ENCODE assay signal across 13 cellular contexts in the genomic region with DNA sequence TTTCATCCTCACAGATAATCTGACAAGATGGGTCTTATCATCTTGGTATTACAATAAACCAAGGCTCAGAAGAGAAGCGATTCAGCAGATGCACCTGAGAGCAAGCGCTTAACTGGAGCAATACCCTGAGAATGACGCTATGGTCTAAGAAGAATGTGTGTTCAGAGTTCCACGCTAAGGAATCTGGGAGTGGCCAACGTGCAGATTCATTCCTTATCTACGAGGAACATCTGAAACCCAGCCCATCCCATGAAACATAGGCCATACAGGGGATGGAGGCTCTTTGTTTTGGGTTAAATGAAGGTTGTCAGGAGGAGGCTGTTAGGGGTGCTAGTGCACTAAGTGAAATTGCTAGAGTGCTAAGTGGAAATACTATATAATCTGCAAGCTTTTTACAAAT. TPM values are rescaled to one million over a fixed set of nuclear protein-coding genes. Genes with fewer than 3 reads are reported as not detected.
DNase-seq lines count a peak whose midpoint lies in the region; ATAC-seq, FAIRE-seq and TF ChIP-seq lines count a peak whose summit lies in the region.
"Had no signal": no experiment of that assay in that cellular context is flagged by ENCODE, and none has a peak within 500 bp of the region (broad histone marks: within the 10 kb centered on the region; RNA-seq: fewer than 3 reads in every experiment).

No MANE protein-coding gene starts in this region.

- H3K4me2 ChIP-seq in endothelial cell of umbilical vein (ENCODE audit: insufficient read depth, low read length) = no peak overlapping the region

- CTCF ChIA-PET in MCF 10A (lab: Yijun Ruan, JAX) (interaction anchor here (1.7 kb wide), 1 partner anchor 20 kb away, joined by 17 read pairs; no protein-coding TSS in a partner anchor), endothelial cell of umbilical vein (lab: Charles Lee) (no interaction called here)

- DNase-seq in MCF 10A (ENCODE audit: unreplicated experiment) = peak; percentile 31
- no peak for DNase-seq in breast epithelium (ENCODE audit: low spot score in 2 of 2)
- peak; percentile 11 for DNase-seq in OCI-M1 (lab: John Stamatoyannopoulos, UW)
- no peak for DNase-seq in endothelial cell of umbilical vein (ENCODE audit: low read depth, low spot score)
- peak; percentile 19 for DNase-seq in urothelium cell line (ENCODE audit: low spot score)
- DNase-seq in UCSD-AML1 (lab: John Stamatoyannopoulos, UW; ENCODE audit: unreplicated experiment) = no peak
- no peak for DNase-seq in stimulated activated CD8-positive, alpha-beta memory T cell treated with anti-CD3 and anti-CD28 coated beads, Interleukin-4, amount 100 ng/mL, for 48 hours
- DNase-seq: esophagus squamous epithelium, NCI-H2081, tibial artery had no signal

- H3K27ac ChIP-seq in breast epithelium = no peak overlapping the region
- H3K27ac ChIP-seq in endothelial cell of umbilical vein (ENCODE audit: insufficient read depth, low read depth, low read length) = no peak overlapping the region
- H3K27ac ChIP-seq: esophagus squamous epithelium, tibial artery had no signal

- no TSS peak for BruUV-seq in MCF 10A (replicated peaks; lab: Mats Ljungman, UMichigan)
- no TSS peak for BruUV-seq in endothelial cell of umbilical vein (replicated peaks; lab: Mats Ljungman, UMichigan)

- intact Hi-C loops in MCF 10A (cut with micrococcal nuclease) = loop anchor here (2.0 kb wide), 1 partner anchor 28 kb away; the partner anchor contains the start of gene KDM8
- intact Hi-C loops in breast epithelium (cut with DNase I; ENCODE audit: low total_unique reads) = loop anchor here (10.0 kb wide), 1 partner anchor 200 kb away; no protein-coding TSS in a partner anchor
- intact Hi-C loops in endothelial cell of umbilical vein (cut with micrococcal nuclease) = no loop called here

- no peak for FAIRE-seq in endothelial cell of umbilical vein (lab: Jason Lieb, UNC)
- no peak for FAIRE-seq in urothelium cell line (lab: Jason Lieb, UNC)

- H3K9me3 ChIP-seq in breast epithelium = no peaks in the 10 kb centered on the region
- H3K9me3 ChIP-seq in endothelial cell of umbilical vein (replicated peaks; ENCODE audit: control insufficient read depth, insufficient read depth, low read length) = no peaks in the 10 kb centered on the region
- H3K9me3 ChIP-seq: tibial artery had no signal

- dilution Hi-C loops in endothelial cell of umbilical vein (cut with MboI; ENCODE audit: extremely low pct_ligation_motif_present, low sequenced_read_pairs) = no loop called here

- no peak overlapping the region for H2AFZ ChIP-seq in endothelial cell of umbilical vein (ENCODE audit: low read depth, low read length)

- no peak overlapping the region for H3K4me3 Mint-ChIP-seq in MCF 10A (ENCODE audit: unreplicated experiment)
- H3K4me3 Mint-ChIP-seq: activated T-cell treated with anti-CD3 and anti-CD28 coated beads, Interleukin-2, amount 50 U/mL, for 24 hours; nephron had no signal

- no peaks in the 10 kb centered on the region for H3K9me1 ChIP-seq in endothelial cell of umbilical vein (replicated peaks; ENCODE audit: control insufficient read depth, extremely low read depth, insufficient read depth, low read length)

- POLR2A ChIA-PET in MCF 10A (lab: Yijun Ruan, JAX) = no interaction called here
- POLR2A ChIA-PET in endothelial cell of umbilical vein (lab: Charles Lee) = no interaction called here

- H3K27me3 ChIP-seq in breast epithelium (no peaks in the 10 kb centered on the region), endothelial cell of umbilical vein (ENCODE audit: control insufficient read depth in 2 of 2, insufficient read depth in 2 of 2, low read length in 2 of 2) (no peaks in the 10 kb centered on the region)
- H3K27me3 ChIP-seq: esophagus squamous epithelium had no signal

- peaks cover 6% of the 10 kb centered on the region for H3K36me3 Mint-ChIP-seq in MCF 10A (ENCODE audit: insufficient read depth, unreplicated experiment)

- TF ChIP-seq CTCF in MCF 10A (IDR thresholded peaks at IDR 0.05; ENCODE audit: unreplicated experiment) = no peak
- no peak for TF ChIP-seq CTCF in breast epithelium (IDR thresholded peaks at IDR 0.05)
- no peak for TF ChIP-seq CTCF in endothelial cell of umbilical vein (IDR thresholded peaks at IDR 0.05; ENCODE audit: extremely low read depth in 1 of 2, insufficient read depth in 1 of 2, low read depth in 1 of 2, low read length in 2 of 2)

- H3K4me1 ChIP-seq in breast epithelium (no peaks in the 10 kb centered on the region), endothelial cell of umbilical vein (ENCODE audit: control insufficient read depth, extremely low read depth, insufficient read depth, low read length) (peaks cover 18% of the 10 kb centered on the region)

- H3K36me3 ChIP-seq in breast epithelium (no peaks in the 10 kb centered on the region), endothelial cell of umbilical vein (ENCODE audit: control insufficient read depth in 2 of 2, extremely low read depth in 1 of 2, insufficient read depth in 2 of 2, low read length in 2 of 2) (no peaks in the 10 kb centered on the region)
- H3K36me3 ChIP-seq: esophagus squamous epithelium, tibial artery had no signal

- no peaks in the 10 kb centered on the region for H4K20me1 ChIP-seq in endothelial cell of umbilical vein (replicated peaks; ENCODE audit: control insufficient read depth, extremely low read depth, insufficient read depth, low read length)

- no peaks in the 10 kb centered on the region for H3K9me3 Mint-ChIP-seq in MCF 10A (ENCODE audit: unreplicated experiment)
- H3K9me3 Mint-ChIP-seq: nephron had no signal

- H3K79me2 ChIP-seq in endothelial cell of umbilical vein (ENCODE audit: control insufficient read depth, insufficient read depth, low read length) = no peaks in the 10 kb centered on the region

- no peak for ATAC-seq in GM19463 (IDR thresholded peaks at IDR 0.05; ENCODE audit: unreplicated experiment)

- no peak overlapping the region for H3K9ac ChIP-seq in endothelial cell of umbilical vein (replicated peaks; ENCODE audit: extremely low read depth, insufficient read depth, low read length)

- no peak for TF ChIP-seq POLR2A in breast epithelium (IDR thresholded peaks at IDR 0.05)
- TF ChIP-seq POLR2A in endothelial cell of umbilical vein (IDR thresholded peaks at IDR 0.05; ENCODE audit: low read depth, low read length) = no peak

- no peak overlapping the region for H3K4me3 ChIP-seq in breast epithelium
- H3K4me3 ChIP-seq in endothelial cell of umbilical vein (replicated peaks in 1 of 3; ENCODE audit: insufficient read depth in 1 of 3, low read depth in 1 of 3, low read length in 3 of 3) = no peak overlapping the region
- H3K4me3 ChIP-seq: esophagus squamous epithelium, tibial artery had no signal

- peaks cover 4% of the 10 kb centered on the region for H3K4me1 Mint-ChIP-seq in MCF 10A (ENCODE audit: insufficient read depth, unreplicated experiment)

- H3K27me3 Mint-ChIP-seq in MCF 10A (ENCODE audit: insufficient read depth, unreplicated experiment) = no peaks in the 10 kb centered on the region
- H3K27me3 Mint-ChIP-seq: activated T-cell treated with anti-CD3 and anti-CD28 coated beads, Interleukin-2, amount 50 U/mL, for 24 hours had no signal

- no peak overlapping the region for H3K27ac Mint-ChIP-seq in MCF 10A (ENCODE audit: low read depth, unreplicated experiment)
- H3K27ac Mint-ChIP-seq: nephron had no signal

TF ChIP-seq in endothelial cell of umbilical vein, 7 proteins besides CTCF, POLR2A, EP300 and RAD21:
- no peak for TF ChIP-seq MAX (IDR thresholded peaks at IDR 0.05; ENCODE audit: insufficient read depth, insufficient read length)
- TF ChIP-seq GATA2 (IDR thresholded peaks at IDR 0.05; ENCODE audit: insufficient read depth, insufficient read length, low read depth, low read length) = peak; percentile 20

RNA-seq across cellular contexts. Expression of gene KDM8, which starts 28.5 kb away (rescaled TPM):
- total RNA-seq in MCF 10A (2022) = 3.7 and 4.1 TPM in 2 replicates
- total RNA-seq in breast epithelium = 1 to 10 TPM; 1.9 to 4.5 (median 4.3) TPM
- 8.4 and 8.9 TPM in 2 replicates for total RNA-seq in endothelial cell of umbilical vein
- 5.1 TPM in 2 replicates for polyA plus RNA-seq in endothelial cell of umbilical vein
- polyA plus RNA-seq in endothelial cell of umbilical vein (2011; cell fraction: cytosol; rRNA removed) = 4.0 and 4.6 TPM in 2 replicates
- polyA plus RNA-seq in endothelial cell of umbilical vein (2011; cell fraction: nucleus; rRNA removed) = 14.0 and 15.0 TPM in 2 replicates
- polyA plus RNA-seq in endothelial cell of umbilical vein (2012) = 2.7 and 4.2 TPM in 2 replicates
- polyA minus RNA-seq in endothelial cell of umbilical vein = 6.4 and 24.7 TPM in 2 replicates
- 2.8 TPM for polyA minus RNA-seq in endothelial cell of umbilical vein (2011; cell fraction: cytosol; rRNA and poly(A)+ RNA removed)
- 12.1 and 13.0 TPM in 2 replicates for polyA minus RNA-seq in endothelial cell of umbilical vein (2011; cell fraction: nucleus; rRNA and poly(A)+ RNA removed)

Comparison
In these comparisons a context has a peak if more than half of its experiments do, and no peak if none do; other contexts are left out.
1. DNase-seq: peak in MCF 10A (single experiment), OCI-M1 (single experiment) and urothelium cell line (single experiment); none in breast epithelium (0 of 2), endothelial cell of umbilical vein (single experiment), UCSD-AML1 (single experiment) and stimulated activated CD8-positive, alpha-beta memory T cell treated with anti-CD3 and anti-CD28 coated beads, Interleukin-4, amount 100 ng/mL, for 48 hours (single experiment).